Comparison of ENCODE assay signal across 8 cellular contexts in genomic region chr11:102347526-102348331, GRCh38. TPM values are rescaled to one million over a fixed set of nuclear protein-coding genes. Genes with fewer than 3 reads are reported as not detected.
DNase-seq lines count a peak whose midpoint lies in the region; ATAC-seq and TF ChIP-seq lines count a peak whose summit lies in the region.

No MANE protein-coding gene starts in this region.

- no peaks in the 10 kb centered on the region for H3K9me3 ChIP-seq in spleen

- H3K4me3 Mint-ChIP-seq in brain, result peak overlapping the region; percentile 88 to 98 (median 92)

- DNase-seq in stimulated activated CD4-positive, alpha-beta T cell treated with anti-CD3 and anti-CD28 coated beads, Interleukin-15, amount 100 ng/mL, for 24 hours, result peak; percentile 18
- DNase-seq in stimulated activated CD4-positive, alpha-beta T cell treated with anti-CD3 and anti-CD28 coated beads, Interleukin-4, amount 100 ng/mL, for 1 hour, result no peak
- DNase-seq in NCI-H526 treated with DMSO at 0.1 percent for 48 hours (lab: John Stamatoyannopoulos, UW) (peak; percentile 88), inferior parietal cortex (ENCODE audit: extremely low spot score) (peak; percentile 63), spleen (no peak)

- ATAC-seq in HG02763 (IDR thresholded peaks at IDR 0.05; ENCODE audit: unreplicated experiment) (peak; percentile 7), HG02970 (IDR thresholded peaks at IDR 0.05; ENCODE audit: low FRiP score, unreplicated experiment) (no peak)

- WGBS in spleen, 5 donors, result 0 to 1% (median 0%) methylated on average over 26 of the region's 26 CpGs

- H3K27me3 ChIP-seq in spleen (replicated peaks in 1 of 7), result no peaks in the 10 kb centered on the region

- H3K36me3 ChIP-seq in spleen, result peaks cover 0 to 34% (median 13%) of the 10 kb centered on the region in 6 donors

- no peak for TF ChIP-seq POLR2A in spleen (IDR thresholded peaks at IDR 0.05)

- intact Hi-C loops in spleen (cut with DNase I; ENCODE audit: low total_unique reads), result no loop called here

- H3K4me3 ChIP-seq in spleen, result peak overlapping the region; percentile 65 to 75 (median 70)

- H3K36me3 Mint-ChIP-seq in brain, result peaks cover 32% of the 10 kb centered on the region

- peak overlapping the region; percentile 96 to 100 (median 98) for H3K27ac ChIP-seq in spleen

- H3K27me3 Mint-ChIP-seq in brain, result peaks cover 12% of the 10 kb centered on the region

- TF ChIP-seq CTCF in brain (conservative IDR thresholded peaks at IDR 0.05), result no peak
- TF ChIP-seq CTCF in spleen (IDR thresholded peaks at IDR 0.05 in 8 of 11, conservative IDR thresholded peaks at IDR 0.05 in 3 of 11), result no peak

- H3K9me3 Mint-ChIP-seq in brain, result peaks cover 0 to 5% (median 2%) of the 10 kb centered on the region in 5 experiments

- H3K4me1 Mint-ChIP-seq in brain, result peaks cover 65% of the 10 kb centered on the region

- peaks cover 17 to 67% (median 36%) of the 10 kb centered on the region in 6 donors for H3K4me1 ChIP-seq in spleen

- peak overlapping the region; percentile 94 to 100 (median 98) for H3K27ac Mint-ChIP-seq in brain

RNA-seq across cellular contexts. Expression of gene BIRC2, which starts 0.7 kb away (rescaled TPM):
- polyA plus RNA-seq in brain (ENCODE audit: insufficient read depth, low read depth, low replicate concordance) (9.6 TPM), spleen (10 to 100 TPM; 24.0 to 32.0 (median 27.7) TPM)
- total RNA-seq in spleen, result 100 to 1,000 TPM in 1 of 7 donors, 10 to 100 TPM in 6; 43.8 to 101 (median 49.8) TPM

RNA-seq across cellular contexts. Expression of gene BIRC3, which starts 30.4 kb away (rescaled TPM):
- 0.17 TPM for polyA plus RNA-seq in brain (ENCODE audit: insufficient read depth, low read depth, low replicate concordance)
- 100 to 1,000 TPM in 3 of 7 donors, 10 to 100 TPM in 4; 73.9 to 164 (median 97.6) TPM for total RNA-seq in spleen
- 10 to 100 TPM; 35.0 to 52.0 (median 41.4) TPM for polyA plus RNA-seq in spleen

Comparison
In these comparisons a context has a peak if more than half of its experiments do, and no peak if none do; other contexts are left out.
1. DNase-seq: peak in stimulated activated CD4-positive, alpha-beta T cell treated with anti-CD3 and anti-CD28 coated beads, Interleukin-15, amount 100 ng/mL, for 24 hours (single experiment), NCI-H526 treated with DMSO at 0.1 percent for 48 hours (single experiment) and inferior parietal cortex (single experiment); none in stimulated activated CD4-positive, alpha-beta T cell treated with anti-CD3 and anti-CD28 coated beads, Interleukin-4, amount 100 ng/mL, for 1 hour (single experiment) and spleen (single experiment).
2. RNA of gene BIRC3, which starts 30.4 kb away (polyA plus RNA-seq): 35.0 to 52.0 TPM in spleen; 0.17 TPM in brain (single experiment); every median in the first group is over 10 times any median in the second.